In genomic region chr6:136526196-136526930, GRCh38 we compare ENCODE assay signal across 8 cellular contexts. TPM values are rescaled to one million over a fixed set of nuclear protein-coding genes. Genes with fewer than 3 reads are reported as not detected.
DNase-seq lines count a peak whose midpoint lies in the region; ATAC-seq and TF ChIP-seq lines count a peak whose summit lies in the region.

No MANE protein-coding gene starts in this region.

- H3K9me3 ChIP-seq in Panc1 (ENCODE audit: control insufficient read depth, insufficient read depth, low read depth, low read length), result no peaks in the 10 kb centered on the region
- H3K9me3 ChIP-seq in effector memory CD4-positive, alpha-beta T cell (ENCODE audit: control insufficient read depth, low read length), result no peaks in the 10 kb centered on the region

- BruUV-seq in Panc1 (replicated peaks; lab: Mats Ljungman, UMichigan), result no TSS peak

- peak; percentile 73 for DNase-seq in ACHN
- no peak for DNase-seq in Panc1 (ENCODE audit: low read depth, low spot score)
- peak; percentile 78 for DNase-seq in iris pigment epithelial cell (ENCODE audit: low read depth)
- DNase-seq in smooth muscle cell of the brain vasculature (ENCODE audit: low read depth, low spot score), result peak; percentile 23
- no peak for DNase-seq in effector memory CD4-positive, alpha-beta T cell
- DNase-seq in HuH-7.5 (ENCODE audit: low spot score), result no peak

- H3K4me1 Mint-ChIP-seq in brain, result peaks cover 59% of the 10 kb centered on the region

- H3K27me3 Mint-ChIP-seq in brain, result peaks cover 4% of the 10 kb centered on the region

- in situ Hi-C loops in ACHN (cut with HindIII; ENCODE audit: low pct_ligation_motif_present, low pct_unique_long_range_greater_than_20kb, low sequenced_read_pairs), result no loop called here
- in situ Hi-C loops in Panc1 (cut with HindIII; ENCODE audit: low pct_unique_long_range_greater_than_20kb, low sequenced_read_pairs), result no loop called here

- no peaks in the 10 kb centered on the region for H3K27me3 ChIP-seq in Panc1 (ENCODE audit: control insufficient read depth, insufficient read depth, low read length)
- H3K27me3 ChIP-seq in effector memory CD4-positive, alpha-beta T cell (replicated peaks; ENCODE audit: control insufficient read depth, insufficient read depth, low read length, poor library complexity, severe bottlenecking), result no peaks in the 10 kb centered on the region

- H3K9me3 Mint-ChIP-seq in brain, result peaks cover 0 to 4% (median 0%) of the 10 kb centered on the region in 5 experiments

- CTCF ChIA-PET in Panc1 (lab: Charles Lee), result interaction anchor here (1.4 kb wide), 1 partner anchor 21 kb away, joined by 9 read pairs; no protein-coding TSS in a partner anchor

- H3K4me3 Mint-ChIP-seq in brain, result peak overlapping the region; percentile 49 to 84 (median 73)

- peak overlapping the region; percentile 65 to 95 (median 86) for H3K27ac Mint-ChIP-seq in brain

- TF ChIP-seq CTCF in Panc1 (IDR thresholded peaks at IDR 0.05) (peak; percentile 25), brain (conservative IDR thresholded peaks at IDR 0.05) (peak; percentile 41 to 56)

- intact Hi-C loops in Panc1 (cut with micrococcal nuclease; ENCODE audit: unreplicated experiment), result no loop called here

- ATAC-seq in GM18502 (IDR thresholded peaks at IDR 0.05; ENCODE audit: poor library complexity, unreplicated experiment) (peak; percentile 60), Panc1 (peak; percentile 90)

- H3K36me3 ChIP-seq in Panc1 (ENCODE audit: control insufficient read depth, insufficient read depth, low read length), result no peaks in the 10 kb centered on the region
- no peaks in the 10 kb centered on the region for H3K36me3 ChIP-seq in effector memory CD4-positive, alpha-beta T cell (ENCODE audit: control insufficient read depth, insufficient read depth, low read length)

- H3K27ac ChIP-seq in Panc1 (ENCODE audit: low read length), result no peak overlapping the region
- no peak overlapping the region for H3K27ac ChIP-seq in effector memory CD4-positive, alpha-beta T cell (ENCODE audit: insufficient read depth, low read length, poor library complexity, severe bottlenecking)

- no peaks in the 10 kb centered on the region for H3K36me3 Mint-ChIP-seq in brain

- no peak overlapping the region for H3K4me3 ChIP-seq in Panc1 (ENCODE audit: low read depth in 2 of 2, low read length in 2 of 2)
- no peak overlapping the region for H3K4me3 ChIP-seq in effector memory CD4-positive, alpha-beta T cell (ENCODE audit: insufficient read depth, low read depth, low read length, poor library complexity, severe bottlenecking)

- H3K4me1 ChIP-seq in Panc1 (ENCODE audit: control insufficient read depth, insufficient read depth, low read length), result peaks cover 7% of the 10 kb centered on the region; the same call in 1 of the 2 replicates
- H3K4me1 ChIP-seq in effector memory CD4-positive, alpha-beta T cell (ENCODE audit: control insufficient read depth, insufficient read depth, low read length, poor library complexity, severe bottlenecking), result no peaks in the 10 kb centered on the region

- POLR2A ChIA-PET in Panc1 (lab: Charles Lee), result no interaction called here

RNA-seq across cellular contexts. Expression of gene MAP7, which starts 23.9 kb away (rescaled TPM):
- total RNA-seq in Panc1 (2021; ENCODE audit: unreplicated experiment), result 1.8 TPM
- polyA plus RNA-seq in Panc1 (2012; ENCODE audit: insufficient read length), result 1.2 TPM
- 40.4 TPM for polyA plus RNA-seq in brain (ENCODE audit: insufficient read depth, low read depth, low replicate concordance)

Comparison
In these comparisons a context has a peak if more than half of its experiments do, and no peak if none do; other contexts are left out.
1. DNase-seq: peak in ACHN (single experiment), iris pigment epithelial cell (single experiment) and smooth muscle cell of the brain vasculature (single experiment); none in Panc1 (single experiment), effector memory CD4-positive, alpha-beta T cell (0 of 3) and HuH-7.5 (single experiment).